14 cellular contexts compared by ENCODE assay signal in genomic region chr4:94533405-94534223, GRCh38.
DNase-seq lines count a peak whose midpoint lies in the region; ATAC-seq, FAIRE-seq and TF ChIP-seq lines count a peak whose summit lies in the region.
"Had no signal": no experiment of that assay in that cellular context is flagged by ENCODE, and none has a peak within 500 bp of the region (broad histone marks: within the 10 kb centered on the region; RNA-seq: fewer than 3 reads in every experiment).

No MANE protein-coding gene starts in this region.

- no peaks in the 10 kb centered on the region for H3K36me3 Mint-ChIP-seq in GM23338 (ENCODE audit: low read depth)
- H3K36me3 Mint-ChIP-seq: mesothelial cell of epicardium had no signal

- H3K4me3 ChIP-seq in GM23338: peak overlapping the region; percentile 9
- H3K4me3 ChIP-seq in bronchial epithelial cell (ENCODE audit: low read depth, low read length): no peak overlapping the region
- H3K4me3 ChIP-seq in psoas muscle: peak overlapping the region; percentile 9
- no peak overlapping the region for H3K4me3 ChIP-seq in BE2C (ENCODE audit: low read depth, low read length)

- H2AFZ ChIP-seq in GM23338: no peak overlapping the region

- H3K9me3 Mint-ChIP-seq in GM23338: no peaks in the 10 kb centered on the region
- H3K9me3 Mint-ChIP-seq: activated naive CD4-positive, alpha-beta T cell treated with anti-CD3 and anti-CD28 coated beads, Interleukin-2, amount 50 U/mL, for 24 hours; mesothelial cell of epicardium had no signal

- H4K20me1 ChIP-seq in GM23338 (replicated peaks; ENCODE audit: insufficient read depth): no peaks in the 10 kb centered on the region

- FAIRE-seq in bronchial epithelial cell (lab: Jason Lieb, UNC): no peak

- H3K27ac Mint-ChIP-seq in GM23338: no peak overlapping the region
- H3K27ac Mint-ChIP-seq: activated naive CD4-positive, alpha-beta T cell treated with anti-CD3 and anti-CD28 coated beads, Interleukin-2, amount 50 U/mL, for 24 hours; mesothelial cell of epicardium had no signal

- H3K27me3 ChIP-seq in GM23338 (ENCODE audit: insufficient read depth) (no peaks in the 10 kb centered on the region), bronchial epithelial cell (ENCODE audit: control insufficient read depth, insufficient read depth, low read length) (no peaks in the 10 kb centered on the region), psoas muscle (ENCODE audit: insufficient read depth in 3 of 3, low read length in 2 of 3) (no peaks in the 10 kb centered on the region), BE2C (no peaks in the 10 kb centered on the region)

- TF ChIP-seq CTCF in GM23338 (conservative IDR thresholded peaks at IDR 0.05; ENCODE audit: low read depth in 2 of 2): no peak
- TF ChIP-seq CTCF in bronchial epithelial cell (IDR thresholded peaks at IDR 0.05; ENCODE audit: insufficient read depth, low read length, severe bottlenecking): no peak
- no peak for TF ChIP-seq CTCF in psoas muscle (IDR thresholded peaks at IDR 0.05)
- TF ChIP-seq CTCF in BE2C (IDR thresholded peaks at IDR 0.05; ENCODE audit: low read depth, low read length): no peak

- H3K36me3 ChIP-seq in GM23338 (ENCODE audit: insufficient read depth) (no peaks in the 10 kb centered on the region), bronchial epithelial cell (ENCODE audit: control insufficient read depth, insufficient read depth, low read length) (no peaks in the 10 kb centered on the region), psoas muscle (ENCODE audit: insufficient read depth in 1 of 2, low read depth in 1 of 2) (no peaks in the 10 kb centered on the region), BE2C (no peaks in the 10 kb centered on the region)

- peaks cover 48% of the 10 kb centered on the region for H3K4me1 Mint-ChIP-seq in GM23338
- H3K4me1 Mint-ChIP-seq: activated naive CD4-positive, alpha-beta T cell treated with anti-CD3 and anti-CD28 coated beads, Interleukin-2, amount 50 U/mL, for 24 hours had no signal

- H3K4me1 ChIP-seq in GM23338 (ENCODE audit: insufficient read depth) (peaks cover 57% of the 10 kb centered on the region), psoas muscle (peaks cover 96% of the 10 kb centered on the region), BE2C (peaks cover 20% of the 10 kb centered on the region)

- ATAC-seq in GM23338 (no peak), psoas muscle (no peak), GM19328 (IDR thresholded peaks at IDR 0.05; ENCODE audit: unreplicated experiment) (no peak)
- ATAC-seq: right cardiac atrium had no signal

- no peak overlapping the region; the same call in 2 of the 3 replicates for H3K4me3 Mint-ChIP-seq in GM23338
- H3K4me3 Mint-ChIP-seq: activated naive CD4-positive, alpha-beta T cell treated with anti-CD3 and anti-CD28 coated beads, Interleukin-2, amount 50 U/mL, for 24 hours; mesothelial cell of epicardium had no signal

- peak overlapping the region; percentile 65 for H3K4me2 ChIP-seq in GM23338

- intact Hi-C loops in psoas muscle (cut with DNase I): no loop called here

- peaks cover 3% of the 10 kb centered on the region for H3K27me3 Mint-ChIP-seq in GM23338 (ENCODE audit: insufficient read depth, low read depth, poor library complexity)
- H3K27me3 Mint-ChIP-seq: activated naive CD4-positive, alpha-beta T cell treated with anti-CD3 and anti-CD28 coated beads, Interleukin-2, amount 50 U/mL, for 24 hours had no signal

- DNase-seq in GM23338 (ENCODE audit: low spot score) (no peak), NCI-H1417 treated with DMSO at 0.1 percent for 48 hours (lab: John Stamatoyannopoulos, UW) (peak; percentile 56), bronchial epithelial cell (ENCODE audit: low read depth) (peak; percentile 63), psoas muscle (no peak), MV-4-11 (lab: John Stamatoyannopoulos, UW) (no peak), BE2C (no peak)
- DNase-seq in stimulated activated CD8-positive, alpha-beta memory T cell treated with anti-CD3 and anti-CD28 coated beads, Interleukin-4, amount 100 ng/mL, for 48 hours: no peak
- DNase-seq: activated CD4-positive, alpha-beta T cell treated with anti-CD3 and anti-CD28 coated beads, Interleukin-2, amount 50 U/mL, for 4 hours; DMS 273 treated with DMSO at 0.1 percent for 48 hours; right cardiac atrium; SW 1271 had no signal

- no peaks in the 10 kb centered on the region for H3F3A ChIP-seq in GM23338 (replicated peaks; ENCODE audit: low read depth)

- no peaks in the 10 kb centered on the region for H3K9me2 ChIP-seq in GM23338 (ENCODE audit: insufficient read depth)

- WGBS in psoas muscle, 3 donors: 33 to 40% (median 35%) methylated on average over 4 of the region's 4 CpGs

- H3K27ac ChIP-seq in GM23338 (ENCODE audit: low read depth): no peak overlapping the region
- peak overlapping the region; percentile 84 for H3K27ac ChIP-seq in psoas muscle

- H3K79me2 ChIP-seq in GM23338 (replicated peaks; ENCODE audit: insufficient read depth): peaks cover 10% of the 10 kb centered on the region; the same call in 1 of the 2 replicates

- H3K9me3 ChIP-seq in psoas muscle (no peaks in the 10 kb centered on the region), BE2C (no peaks in the 10 kb centered on the region)

TF ChIP-seq in GM23338, 12 proteins besides CTCF, POLR2A, EP300 and RAD21 (continues in another document):
- TF ChIP-seq NANOG (IDR thresholded peaks at IDR 0.05; ENCODE audit: borderline replicate concordance) (no peak; the same call in 1 of the 2 replicates), CREB1 (CRISPR knock-in tag; IDR thresholded peaks at IDR 0.05; ENCODE audit: low read depth) (no peak), STAT1 (IDR thresholded peaks at IDR 0.05; ENCODE audit: unreplicated experiment) (no peak), JUNB (IDR thresholded peaks at IDR 0.05; ENCODE audit: unreplicated experiment) (no peak), EZH2 (IDR thresholded peaks at IDR 0.05; ENCODE audit: low read depth, unreplicated experiment) (no peak), POLR2AphosphoS5 (IDR thresholded peaks at IDR 0.05; ENCODE audit: low read depth) (no peak), ZNF331 (CRISPR knock-in tag; IDR thresholded peaks at IDR 0.05; ENCODE audit: low read depth) (no peak), EZH2phosphoT487 (IDR thresholded peaks at IDR 0.05; ENCODE audit: unreplicated experiment) (no peak)
- TF ChIP-seq, protein P1, sequence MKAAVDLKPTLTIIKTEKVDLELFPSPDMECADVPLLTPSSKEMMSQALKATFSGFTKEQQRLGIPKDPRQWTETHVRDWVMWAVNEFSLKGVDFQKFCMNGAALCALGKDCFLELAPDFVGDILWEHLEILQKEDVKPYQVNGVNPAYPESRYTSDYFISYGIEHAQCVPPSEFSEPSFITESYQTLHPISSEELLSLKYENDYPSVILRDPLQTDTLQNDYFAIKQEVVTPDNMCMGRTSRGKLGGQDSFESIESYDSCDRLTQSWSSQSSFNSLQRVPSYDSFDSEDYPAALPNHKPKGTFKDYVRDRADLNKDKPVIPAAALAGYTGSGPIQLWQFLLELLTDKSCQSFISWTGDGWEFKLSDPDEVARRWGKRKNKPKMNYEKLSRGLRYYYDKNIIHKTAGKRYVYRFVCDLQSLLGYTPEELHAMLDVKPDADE (IDR thresholded peaks at IDR 0.05): no peak

Comparison
In these comparisons a context has a peak if more than half of its experiments do, and no peak if none do; other contexts are left out.
1. DNase-seq: peak in NCI-H1417 treated with DMSO at 0.1 percent for 48 hours (single experiment) and bronchial epithelial cell (single experiment); none in GM23338 (single experiment), psoas muscle (0 of 2), MV-4-11 (single experiment), BE2C (single experiment) and stimulated activated CD8-positive, alpha-beta memory T cell treated with anti-CD3 and anti-CD28 coated beads, Interleukin-4, amount 100 ng/mL, for 48 hours (single experiment).
2. H3K4me3 ChIP-seq: peak in GM23338 (single experiment) and psoas muscle (single experiment); none in bronchial epithelial cell (single experiment) and BE2C (single experiment).